Comparison of ENCODE assay signal across 11 cellular contexts in the genomic region with DNA sequence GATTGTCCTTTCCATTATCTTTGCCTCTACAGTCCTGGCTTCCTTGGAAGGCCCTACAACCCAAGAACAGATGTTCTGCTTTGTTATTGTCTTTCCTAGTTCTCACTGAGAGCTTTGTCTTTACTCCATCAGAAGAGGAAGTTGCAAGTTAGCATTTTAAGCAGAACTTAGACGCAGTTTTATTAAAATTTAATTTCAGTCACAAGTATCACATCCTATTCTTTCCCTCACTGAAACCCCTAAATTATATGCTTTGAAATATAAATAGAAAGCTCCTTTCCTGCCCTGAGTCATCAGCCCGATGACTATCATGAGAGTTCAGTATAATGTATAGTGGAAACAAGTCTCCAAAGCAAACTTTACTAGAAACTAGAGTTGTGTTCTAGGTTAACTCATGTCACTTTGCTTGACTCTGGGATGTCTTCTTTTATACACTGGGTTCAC.
A peak's percentile ranks its signal among the peaks of the same experiment; 100 is the strongest.
DNase-seq lines count a peak whose midpoint lies in the region; ATAC-seq and TF ChIP-seq lines count a peak whose summit lies in the region.
"Had no signal": no experiment of that assay in that cellular context is flagged by ENCODE, and none has a peak within 500 bp of the region (broad histone marks: within the 10 kb centered on the region; RNA-seq: fewer than 3 reads in every experiment).

No MANE protein-coding gene starts in this region.

- H3K27ac ChIP-seq in psoas muscle (no peak overlapping the region), heart right ventricle (no peak overlapping the region)
- H3K27ac ChIP-seq: left lung had no signal

- no peaks in the 10 kb centered on the region for H3K9me3 ChIP-seq in psoas muscle
- peaks cover 0 to 6% (median 0%) of the 10 kb centered on the region in 11 donors for H3K9me3 ChIP-seq in heart right ventricle
- H3K9me3 ChIP-seq: left lung had no signal

- H3K27ac Mint-ChIP-seq in activated T-helper 17 cell treated with anti-CD3 and anti-CD28 coated beads, Interleukin-2, amount 50 U/mL, for 72 hours: no peak overlapping the region

- H3K4me3 ChIP-seq in psoas muscle: no peak overlapping the region
- H3K4me3 ChIP-seq in heart right ventricle: no peak overlapping the region
- H3K4me3 ChIP-seq: left lung had no signal

- H3K27me3 ChIP-seq in psoas muscle (ENCODE audit: insufficient read depth in 3 of 3, low read length in 2 of 3): no peaks in the 10 kb centered on the region
- no peaks in the 10 kb centered on the region for H3K27me3 ChIP-seq in heart right ventricle
- H3K27me3 ChIP-seq: left lung had no signal

- H3K4me3 Mint-ChIP-seq in activated T-helper 17 cell treated with anti-CD3 and anti-CD28 coated beads, Interleukin-2, amount 50 U/mL, for 72 hours: no peak overlapping the region
- H3K4me3 Mint-ChIP-seq: central memory CD8-positive, alpha-beta T cell had no signal

- H3K36me3 Mint-ChIP-seq in activated T-helper 17 cell treated with anti-CD3 and anti-CD28 coated beads, Interleukin-2, amount 50 U/mL, for 72 hours (ENCODE audit: low read depth): no peaks in the 10 kb centered on the region

- no peaks in the 10 kb centered on the region for H3K4me1 Mint-ChIP-seq in activated T-helper 17 cell treated with anti-CD3 and anti-CD28 coated beads, Interleukin-2, amount 50 U/mL, for 72 hours
- H3K4me1 Mint-ChIP-seq: central memory CD8-positive, alpha-beta T cell had no signal

- H3K36me3 ChIP-seq in psoas muscle (ENCODE audit: insufficient read depth in 1 of 2, low read depth in 1 of 2) (no peaks in the 10 kb centered on the region), heart right ventricle (no peaks in the 10 kb centered on the region)
- H3K36me3 ChIP-seq: left lung had no signal

- intact Hi-C loops in psoas muscle (cut with DNase I) (no loop called here), heart right ventricle (cut with DNase I) (no loop called here)

- 60 to 72% (median 65%) methylated on average over 2 of the region's 2 CpGs for WGBS in psoas muscle, 3 donors
- 44 to 55% methylated on average over 2 of the region's 2 CpGs for WGBS in heart right ventricle, 2 donors

- H3K4me1 ChIP-seq in psoas muscle: peaks cover 9% of the 10 kb centered on the region
- H3K4me1 ChIP-seq in heart right ventricle: peaks cover 0 to 3% (median 0%) of the 10 kb centered on the region in 9 donors
- H3K4me1 ChIP-seq: left lung had no signal

- ATAC-seq in GM19468 (IDR thresholded peaks at IDR 0.05; ENCODE audit: extremely low read depth, unreplicated experiment) (peak; percentile 93), HG03103 (IDR thresholded peaks at IDR 0.05; ENCODE audit: low read depth, unreplicated experiment) (peak; percentile 89), psoas muscle (no peak), heart right ventricle (no peak)
- ATAC-seq in activated T-helper 17 cell treated with anti-CD3 and anti-CD28 coated beads, Interleukin-2, amount 50 U/mL, for 72 hours (replicated peaks): peak; percentile 29
- ATAC-seq: left lung had no signal

- DNase-seq in GM10266 (ENCODE audit: extremely low spot score) (peak; percentile 12), DMS114 treated with DMSO at 0.1 percent for 48 hours (lab: John Stamatoyannopoulos, UW; ENCODE audit: unreplicated experiment) (no peak), psoas muscle (no peak), heart right ventricle (no peak), DMS79 treated with DMSO at 0.1 percent for 48 hours (lab: John Stamatoyannopoulos, UW) (no peak)
- DNase-seq: left lung, T-helper 9 cell had no signal

- H3K9me3 Mint-ChIP-seq in activated T-helper 17 cell treated with anti-CD3 and anti-CD28 coated beads, Interleukin-2, amount 50 U/mL, for 72 hours: peaks cover 7% of the 10 kb centered on the region

- H3K27me3 Mint-ChIP-seq in activated T-helper 17 cell treated with anti-CD3 and anti-CD28 coated beads, Interleukin-2, amount 50 U/mL, for 72 hours: no peaks in the 10 kb centered on the region
- H3K27me3 Mint-ChIP-seq: central memory CD8-positive, alpha-beta T cell had no signal

- TF ChIP-seq CTCF in GM10266 (IDR thresholded peaks at IDR 0.05; ENCODE audit: control insufficient read depth, insufficient read depth, low read depth, missing control alignments): no peak
- TF ChIP-seq CTCF in psoas muscle (IDR thresholded peaks at IDR 0.05): no peak
- no peak for TF ChIP-seq CTCF in heart right ventricle (IDR thresholded peaks at IDR 0.05)

Comparison
In these comparisons a context has a peak if more than half of its experiments do, and no peak if none do; other contexts are left out.
1. ATAC-seq: peak in GM19468 (single experiment), HG03103 (single experiment) and activated T-helper 17 cell treated with anti-CD3 and anti-CD28 coated beads, Interleukin-2, amount 50 U/mL, for 72 hours (single experiment); none in psoas muscle (0 of 4) and heart right ventricle (0 of 8).